Comparison of ENCODE assay signal across 1 cellular context in the genomic region with DNA sequence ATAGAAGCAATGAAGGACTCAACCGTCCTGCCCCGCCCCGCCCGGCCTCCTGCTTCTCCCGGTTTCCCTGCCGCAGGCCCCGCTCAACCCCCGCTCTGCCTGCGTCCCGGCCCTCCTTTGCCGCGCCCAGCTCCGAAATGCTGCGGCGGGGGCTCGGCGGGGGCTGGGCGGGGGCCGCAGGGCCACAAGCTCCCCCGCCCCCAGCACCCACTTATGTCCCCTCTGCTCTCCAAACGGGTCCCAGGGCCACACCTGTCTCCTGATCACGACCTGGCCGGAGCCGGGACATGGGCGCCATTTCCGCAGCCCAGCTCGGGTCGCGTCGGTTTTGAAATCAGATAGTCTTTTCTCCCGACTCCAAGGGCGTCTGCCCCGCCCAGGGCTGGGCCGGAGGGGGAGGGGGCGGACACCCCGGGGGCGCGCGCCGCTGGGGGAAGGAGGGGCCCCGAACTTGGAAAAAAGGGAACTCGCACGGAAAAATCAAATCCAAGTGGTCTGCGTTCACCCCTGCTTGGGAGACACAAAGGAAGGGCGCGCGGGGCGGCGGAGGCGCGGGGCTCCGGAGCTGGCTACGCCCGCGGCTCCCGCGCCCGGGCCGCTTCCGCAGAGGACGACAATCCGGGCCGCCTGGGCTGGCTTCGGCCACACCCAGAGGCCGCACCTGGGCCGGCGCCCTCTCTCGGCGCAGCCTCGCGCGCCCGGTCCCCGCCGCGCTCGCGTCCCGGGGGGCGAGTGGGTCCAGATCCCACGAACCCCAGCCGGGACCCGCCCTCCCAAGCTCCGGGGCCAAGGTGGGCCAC.
TF ChIP-seq lines count a peak whose summit lies in the region.

No MANE protein-coding gene starts in this region.

TF ChIP-seq in HEK293, 187 proteins besides CTCF, POLR2A, EP300 and RAD21 (continued from another document and continues in another):
- TF ChIP-seq, protein P1, sequence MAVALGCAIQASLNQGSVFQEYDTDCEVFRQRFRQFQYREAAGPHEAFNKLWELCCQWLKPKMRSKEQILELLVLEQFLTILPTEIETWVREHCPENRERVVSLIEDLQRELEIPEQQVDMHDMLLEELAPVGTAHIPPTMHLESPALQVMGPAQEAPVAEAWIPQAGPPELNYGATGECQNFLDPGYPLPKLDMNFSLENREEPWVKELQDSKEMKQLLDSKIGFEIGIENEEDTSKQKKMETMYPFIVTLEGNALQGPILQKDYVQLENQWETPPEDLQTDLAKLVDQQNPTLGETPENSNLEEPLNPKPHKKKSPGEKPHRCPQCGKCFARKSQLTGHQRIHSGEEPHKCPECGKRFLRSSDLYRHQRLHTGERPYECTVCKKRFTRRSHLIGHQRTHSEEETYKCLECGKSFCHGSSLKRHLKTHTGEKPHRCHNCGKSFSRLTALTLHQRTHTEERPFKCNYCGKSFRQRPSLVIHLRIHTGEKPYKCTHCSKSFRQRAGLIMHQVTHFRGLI (tag by site-specific recombination; IDR thresholded peaks at IDR 0.05) = peak; percentile 89
- TF ChIP-seq ZNF549 (tag by site-specific recombination; IDR thresholded peaks at IDR 0.05) (no peak), ZNF23 (tag by site-specific recombination; IDR thresholded peaks at IDR 0.05; ENCODE audit: borderline replicate concordance) (no peak), ZBTB17 (tag by site-specific recombination; IDR thresholded peaks at IDR 0.05) (no peak), ZNF132 (tag by site-specific recombination; IDR thresholded peaks at IDR 0.05; ENCODE audit: borderline replicate concordance) (no peak), ZFP69B (tag by site-specific recombination; IDR thresholded peaks at IDR 0.05) (peak; percentile 43; the same call in 1 of the 2 replicates), ZNF37A (tag by site-specific recombination; IDR thresholded peaks at IDR 0.05) (0 out of 2 replicates have a peak, but pooled peaks have one; percentile 40), ZNF777 (tag by site-specific recombination; IDR thresholded peaks at IDR 0.05; ENCODE audit: borderline replicate concordance) (no peak), KLF1 (tag by site-specific recombination; IDR thresholded peaks at IDR 0.05) (peak; percentile 94), OVOL3 (tag by site-specific recombination; IDR thresholded peaks at IDR 0.05) (no peak), ZNF530 (tag by site-specific recombination; IDR thresholded peaks at IDR 0.05; ENCODE audit: low read depth) (no peak), SP7 (tag by site-specific recombination; IDR thresholded peaks at IDR 0.05) (peak; percentile 49; the same call in 1 of the 2 replicates), ZNF112 (tag by site-specific recombination; IDR thresholded peaks at IDR 0.05) (no peak), ZNF670 (tag by site-specific recombination; IDR thresholded peaks at IDR 0.05; ENCODE audit: low read depth) (no peak), ZEB2 (tag by site-specific recombination; IDR thresholded peaks at IDR 0.05) (peak; percentile 49), ZBTB20 (tag by site-specific recombination; IDR thresholded peaks at IDR 0.05) (peak; percentile 87), PRDM1 (tag by site-specific recombination; IDR thresholded peaks at IDR 0.05) (no peak), KLF10 (tag by site-specific recombination; IDR thresholded peaks at IDR 0.05) (peak; percentile 96), ZNF2 (tag by site-specific recombination; IDR thresholded peaks at IDR 0.05) (0 out of 2 replicates have a peak, but pooled peaks have one; percentile 52), ZNF341 (tag by site-specific recombination; IDR thresholded peaks at IDR 0.05; ENCODE audit: low read depth) (no peak), KLF9 (tag by site-specific recombination; IDR thresholded peaks at IDR 0.05; ENCODE audit: low read depth) (peak; percentile 70), ZFP3 (tag by site-specific recombination; IDR thresholded peaks at IDR 0.05; ENCODE audit: low read depth) (no peak), SETDB1 (IDR thresholded peaks at IDR 0.05; ENCODE audit: insufficient read length, low read length) (no peak), ZNF76 (tag by site-specific recombination; IDR thresholded peaks at IDR 0.05; ENCODE audit: borderline replicate concordance, low read depth) (peak; percentile 66; the same call in 1 of the 2 replicates), ZNF514 (tag by site-specific recombination; IDR thresholded peaks at IDR 0.05) (no peak), ZNF350 (tag by site-specific recombination; IDR thresholded peaks at IDR 0.05) (no peak), ZNF561 (tag by site-specific recombination; IDR thresholded peaks at IDR 0.05; ENCODE audit: borderline replicate concordance) (no peak), SCRT2 (tag by site-specific recombination; IDR thresholded peaks at IDR 0.05) (no peak), ZNF558 (tag by site-specific recombination; IDR thresholded peaks at IDR 0.05) (no peak), KLF16 (tag by site-specific recombination; IDR thresholded peaks at IDR 0.05) (peak; percentile 52; the same call in 1 of the 2 replicates), YY2 (tag by site-specific recombination; IDR thresholded peaks at IDR 0.05) (0 out of 2 replicates have a peak, but pooled peaks have one; percentile 36), ZNF433 (tag by site-specific recombination; IDR thresholded peaks at IDR 0.05; ENCODE audit: low read depth) (no peak), ZBTB1 (tag by site-specific recombination; IDR thresholded peaks at IDR 0.05) (no peak), ZNF701 (tag by site-specific recombination; IDR thresholded peaks at IDR 0.05) (no peak), ZNF792 (tag by site-specific recombination; IDR thresholded peaks at IDR 0.05) (no peak), ZFP37 (tag by site-specific recombination; IDR thresholded peaks at IDR 0.05) (no peak), FEZF1 (tag by site-specific recombination; IDR thresholded peaks at IDR 0.05) (no peak), HOXC10 (CRISPR knock-in tag; IDR thresholded peaks at IDR 0.05) (no peak), SP3 (tag by site-specific recombination; IDR thresholded peaks at IDR 0.05) (peak; percentile 86), RBAK (tag by site-specific recombination; IDR thresholded peaks at IDR 0.05) (no peak)
- TF ChIP-seq, protein P2, sequence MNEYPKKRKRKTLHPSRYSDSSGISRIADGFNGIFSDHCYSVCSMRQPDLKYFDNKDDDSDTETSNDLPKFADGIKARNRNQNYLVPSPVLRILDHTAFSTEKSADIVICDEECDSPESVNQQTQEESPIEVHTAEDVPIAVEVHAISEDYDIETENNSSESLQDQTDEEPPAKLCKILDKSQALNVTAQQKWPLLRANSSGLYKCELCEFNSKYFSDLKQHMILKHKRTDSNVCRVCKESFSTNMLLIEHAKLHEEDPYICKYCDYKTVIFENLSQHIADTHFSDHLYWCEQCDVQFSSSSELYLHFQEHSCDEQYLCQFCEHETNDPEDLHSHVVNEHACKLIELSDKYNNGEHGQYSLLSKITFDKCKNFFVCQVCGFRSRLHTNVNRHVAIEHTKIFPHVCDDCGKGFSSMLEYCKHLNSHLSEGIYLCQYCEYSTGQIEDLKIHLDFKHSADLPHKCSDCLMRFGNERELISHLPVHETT (tag by site-specific recombination; IDR thresholded peaks at IDR 0.05) = no peak
- TF ChIP-seq, protein P3, sequence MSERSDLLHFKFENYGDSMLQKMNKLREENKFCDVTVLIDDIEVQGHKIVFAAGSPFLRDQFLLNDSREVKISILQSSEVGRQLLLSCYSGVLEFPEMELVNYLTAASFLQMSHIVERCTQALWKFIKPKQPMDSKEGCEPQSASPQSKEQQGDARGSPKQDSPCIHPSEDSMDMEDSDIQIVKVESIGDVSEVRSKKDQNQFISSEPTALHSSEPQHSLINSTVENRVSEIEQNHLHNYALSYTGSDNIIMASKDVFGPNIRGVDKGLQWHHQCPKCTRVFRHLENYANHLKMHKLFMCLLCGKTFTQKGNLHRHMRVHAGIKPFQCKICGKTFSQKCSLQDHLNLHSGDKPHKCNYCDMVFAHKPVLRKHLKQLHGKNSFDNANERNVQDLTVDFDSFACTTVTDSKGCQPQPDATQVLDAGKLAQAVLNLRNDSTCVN (tag by site-specific recombination; optimal IDR thresholded peaks at IDR 0.05) = no peak
- TF ChIP-seq, protein P4, sequence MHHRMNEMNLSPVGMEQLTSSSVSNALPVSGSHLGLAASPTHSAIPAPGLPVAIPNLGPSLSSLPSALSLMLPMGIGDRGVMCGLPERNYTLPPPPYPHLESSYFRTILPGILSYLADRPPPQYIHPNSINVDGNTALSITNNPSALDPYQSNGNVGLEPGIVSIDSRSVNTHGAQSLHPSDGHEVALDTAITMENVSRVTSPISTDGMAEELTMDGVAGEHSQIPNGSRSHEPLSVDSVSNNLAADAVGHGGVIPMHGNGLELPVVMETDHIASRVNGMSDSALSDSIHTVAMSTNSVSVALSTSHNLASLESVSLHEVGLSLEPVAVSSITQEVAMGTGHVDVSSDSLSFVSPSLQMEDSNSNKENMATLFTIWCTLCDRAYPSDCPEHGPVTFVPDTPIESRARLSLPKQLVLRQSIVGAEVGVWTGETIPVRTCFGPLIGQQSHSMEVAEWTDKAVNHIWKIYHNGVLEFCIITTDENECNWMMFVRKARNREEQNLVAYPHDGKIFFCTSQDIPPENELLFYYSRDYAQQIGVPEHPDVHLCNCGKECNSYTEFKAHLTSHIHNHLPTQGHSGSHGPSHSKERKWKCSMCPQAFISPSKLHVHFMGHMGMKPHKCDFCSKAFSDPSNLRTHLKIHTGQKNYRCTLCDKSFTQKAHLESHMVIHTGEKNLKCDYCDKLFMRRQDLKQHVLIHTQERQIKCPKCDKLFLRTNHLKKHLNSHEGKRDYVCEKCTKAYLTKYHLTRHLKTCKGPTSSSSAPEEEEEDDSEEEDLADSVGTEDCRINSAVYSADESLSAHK (tag by site-specific recombination; IDR thresholded peaks at IDR 0.05) = no peak
- TF ChIP-seq, protein P5, sequence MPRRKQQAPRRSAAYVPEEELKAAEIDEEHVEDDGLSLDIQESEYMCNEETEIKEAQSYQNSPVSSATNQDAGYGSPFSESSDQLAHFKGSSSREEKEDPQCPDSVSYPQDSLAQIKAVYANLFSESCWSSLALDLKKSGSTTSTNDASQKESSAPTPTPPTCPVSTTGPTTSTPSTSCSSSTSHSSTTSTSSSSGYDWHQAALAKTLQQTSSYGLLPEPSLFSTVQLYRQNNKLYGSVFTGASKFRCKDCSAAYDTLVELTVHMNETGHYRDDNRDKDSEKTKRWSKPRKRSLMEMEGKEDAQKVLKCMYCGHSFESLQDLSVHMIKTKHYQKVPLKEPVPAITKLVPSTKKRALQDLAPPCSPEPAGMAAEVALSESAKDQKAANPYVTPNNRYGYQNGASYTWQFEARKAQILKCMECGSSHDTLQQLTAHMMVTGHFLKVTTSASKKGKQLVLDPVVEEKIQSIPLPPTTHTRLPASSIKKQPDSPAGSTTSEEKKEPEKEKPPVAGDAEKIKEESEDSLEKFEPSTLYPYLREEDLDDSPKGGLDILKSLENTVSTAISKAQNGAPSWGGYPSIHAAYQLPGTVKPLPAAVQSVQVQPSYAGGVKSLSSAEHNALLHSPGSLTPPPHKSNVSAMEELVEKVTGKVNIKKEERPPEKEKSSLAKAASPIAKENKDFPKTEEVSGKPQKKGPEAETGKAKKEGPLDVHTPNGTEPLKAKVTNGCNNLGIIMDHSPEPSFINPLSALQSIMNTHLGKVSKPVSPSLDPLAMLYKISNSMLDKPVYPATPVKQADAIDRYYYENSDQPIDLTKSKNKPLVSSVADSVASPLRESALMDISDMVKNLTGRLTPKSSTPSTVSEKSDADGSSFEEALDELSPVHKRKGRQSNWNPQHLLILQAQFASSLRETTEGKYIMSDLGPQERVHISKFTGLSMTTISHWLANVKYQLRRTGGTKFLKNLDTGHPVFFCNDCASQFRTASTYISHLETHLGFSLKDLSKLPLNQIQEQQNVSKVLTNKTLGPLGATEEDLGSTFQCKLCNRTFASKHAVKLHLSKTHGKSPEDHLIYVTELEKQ (tag by site-specific recombination; IDR thresholded peaks at IDR 0.05; ENCODE audit: borderline replicate concordance) = no peak
- TF ChIP-seq, protein P6, sequence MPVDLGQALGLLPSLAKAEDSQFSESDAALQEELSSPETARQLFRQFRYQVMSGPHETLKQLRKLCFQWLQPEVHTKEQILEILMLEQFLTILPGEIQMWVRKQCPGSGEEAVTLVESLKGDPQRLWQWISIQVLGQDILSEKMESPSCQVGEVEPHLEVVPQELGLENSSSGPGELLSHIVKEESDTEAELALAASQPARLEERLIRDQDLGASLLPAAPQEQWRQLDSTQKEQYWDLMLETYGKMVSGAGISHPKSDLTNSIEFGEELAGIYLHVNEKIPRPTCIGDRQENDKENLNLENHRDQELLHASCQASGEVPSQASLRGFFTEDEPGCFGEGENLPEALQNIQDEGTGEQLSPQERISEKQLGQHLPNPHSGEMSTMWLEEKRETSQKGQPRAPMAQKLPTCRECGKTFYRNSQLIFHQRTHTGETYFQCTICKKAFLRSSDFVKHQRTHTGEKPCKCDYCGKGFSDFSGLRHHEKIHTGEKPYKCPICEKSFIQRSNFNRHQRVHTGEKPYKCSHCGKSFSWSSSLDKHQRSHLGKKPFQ (tag by site-specific recombination; IDR thresholded peaks at IDR 0.05) = no peak
- TF ChIP-seq, protein P7, sequence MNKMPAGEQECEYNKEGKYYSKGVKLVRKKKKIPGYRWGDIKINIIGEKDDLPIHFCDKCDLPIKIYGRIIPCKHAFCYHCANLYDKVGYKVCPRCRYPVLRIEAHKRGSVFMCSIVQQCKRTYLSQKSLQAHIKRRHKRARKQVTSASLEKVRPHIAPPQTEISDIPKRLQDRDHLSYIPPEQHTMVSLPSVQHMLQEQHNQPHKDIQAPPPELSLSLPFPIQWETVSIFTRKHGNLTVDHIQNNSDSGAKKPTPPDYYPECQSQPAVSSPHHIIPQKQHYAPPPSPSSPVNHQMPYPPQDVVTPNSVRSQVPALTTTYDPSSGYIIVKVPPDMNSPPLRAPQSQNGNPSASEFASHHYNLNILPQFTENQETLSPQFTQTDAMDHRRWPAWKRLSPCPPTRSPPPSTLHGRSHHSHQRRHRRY (tag by site-specific recombination; IDR thresholded peaks at IDR 0.05) = no peak
- TF ChIP-seq, protein P8, sequence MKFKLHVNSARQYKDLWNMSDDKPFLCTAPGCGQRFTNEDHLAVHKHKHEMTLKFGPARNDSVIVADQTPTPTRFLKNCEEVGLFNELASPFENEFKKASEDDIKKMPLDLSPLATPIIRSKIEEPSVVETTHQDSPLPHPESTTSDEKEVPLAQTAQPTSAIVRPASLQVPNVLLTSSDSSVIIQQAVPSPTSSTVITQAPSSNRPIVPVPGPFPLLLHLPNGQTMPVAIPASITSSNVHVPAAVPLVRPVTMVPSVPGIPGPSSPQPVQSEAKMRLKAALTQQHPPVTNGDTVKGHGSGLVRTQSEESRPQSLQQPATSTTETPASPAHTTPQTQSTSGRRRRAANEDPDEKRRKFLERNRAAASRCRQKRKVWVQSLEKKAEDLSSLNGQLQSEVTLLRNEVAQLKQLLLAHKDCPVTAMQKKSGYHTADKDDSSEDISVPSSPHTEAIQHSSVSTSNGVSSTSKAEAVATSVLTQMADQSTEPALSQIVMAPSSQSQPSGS (tag by site-specific recombination; IDR thresholded peaks at IDR 0.05; ENCODE audit: low read depth) = no peak
